ENCODE assay signal across 21 cellular contexts in the genomic region with DNA sequence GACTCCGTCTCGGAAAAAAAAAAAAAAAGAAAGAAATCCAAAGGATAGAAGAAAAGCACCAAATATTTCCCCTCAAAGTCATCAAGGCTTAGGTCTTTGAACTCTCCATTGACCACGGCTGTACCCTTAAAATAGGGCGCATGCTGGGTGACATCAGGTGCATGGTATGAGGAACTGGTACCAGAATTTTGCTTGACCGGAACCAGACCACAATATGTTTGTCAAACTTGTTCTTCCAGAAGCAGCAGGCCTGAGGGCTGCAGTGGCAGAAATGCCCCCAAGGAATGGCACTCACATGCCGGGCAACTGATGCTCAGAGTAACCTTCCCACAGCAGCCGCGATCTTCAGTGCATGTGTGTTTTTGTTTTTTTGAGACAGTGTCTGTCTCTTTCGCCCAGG. TPM values are rescaled to one million over a fixed set of nuclear protein-coding genes. Genes with fewer than 3 reads are reported as not detected.
DNase-seq lines count a peak whose midpoint lies in the region; ATAC-seq, FAIRE-seq and TF ChIP-seq lines count a peak whose summit lies in the region.
"Had no signal": no experiment of that assay in that cellular context is flagged by ENCODE, and none has a peak within 500 bp of the region (broad histone marks: within the 10 kb centered on the region; RNA-seq: fewer than 3 reads in every experiment).

No MANE protein-coding gene starts in this region.

- intact Hi-C loops in Calu3 (cut with micrococcal nuclease; ENCODE audit: unreplicated experiment) (no loop called here), PC-9 (cut with micrococcal nuclease; ENCODE audit: unreplicated experiment) (loop anchor here (1.0 to 2.0 kb wide), 3 partner anchors 8 to 54 kb away; partner anchors contain the start of gene TRNAU1AP), pancreas (cut with DNase I) (loop anchor here in 1 of 3 donors (10.0 kb wide), 1 partner anchor 78 kb away; no protein-coding TSS in a partner anchor), cardiac septum (cut with DNase I) (no loop called here)

- peak; percentile 86 for DNase-seq in Calu3
- DNase-seq in PC-9, result peak; percentile 92 to 97
- DNase-seq in epithelial cell of prostate (ENCODE audit: low read depth, low spot score), result no peak
- peak in 2 of 6 donors; percentile 31 to 32 for DNase-seq in pancreas
- no peak for DNase-seq in cardiac septum (ENCODE audit: low spot score)
- no peak for DNase-seq in middle frontal gyrus (ENCODE audit: extremely low spot score, low spot score)
- no peak for DNase-seq in Ammon's horn (ENCODE audit: low spot score)
- DNase-seq: activated CD4-positive, alpha-beta T cell treated with anti-CD3 and anti-CD28 coated beads for 4 hours; activated effector memory CD4-positive, alpha-beta T cell treated with anti-CD3 and anti-CD28 coated beads, Interleukin-2, amount 50 U/mL, for 16 hours; CD8-positive, alpha-beta memory T cell; hypothalamus; midbrain; NCI-H1417 treated with DMSO at 0.1 percent for 48 hours; NCI-H2171 treated with DMSO at 0.1 percent for 48 hours; stimulated activated naive CD4-positive, alpha-beta T cell; tibial artery had no signal

- H3K36me3 ChIP-seq in PC-9 (ENCODE audit: low read depth) (no peaks in the 10 kb centered on the region), pancreas (no peaks in the 10 kb centered on the region)

- H3K27ac ChIP-seq in PC-9, result peak overlapping the region; percentile 98
- H3K27ac ChIP-seq in epithelial cell of prostate, result peak overlapping the region; percentile 66
- H3K27ac ChIP-seq in pancreas, result peak overlapping the region in 3 of 4 donors; percentile 6 to 62 (median 53)
- H3K27ac ChIP-seq: foreskin keratinocyte, neutrophil, tibial artery had no signal

- peaks cover 42% of the 10 kb centered on the region for H3K4me1 Mint-ChIP-seq in Calu3 (ENCODE audit: low read depth, unreplicated experiment)

- peaks cover 42% of the 10 kb centered on the region for H3K4me1 ChIP-seq in PC-9 (replicated peaks; ENCODE audit: insufficient read depth)
- no peaks in the 10 kb centered on the region for H3K4me1 ChIP-seq in pancreas
- H3K4me1 ChIP-seq: foreskin keratinocyte, tibial artery had no signal

- no peaks in the 10 kb centered on the region for H3K27me3 ChIP-seq in PC-9 (ENCODE audit: insufficient read depth, low read depth)
- H3K27me3 ChIP-seq in pancreas, result no peaks in the 10 kb centered on the region
- H3K27me3 ChIP-seq: foreskin keratinocyte, neutrophil, tibial artery had no signal

- POLR2A ChIA-PET in PC-9 (lab: Charles Lee; ENCODE audit: unreplicated experiment), result no interaction called here

- no TSS peak for BruUV-seq in Calu3 (replicated peaks; lab: Mats Ljungman, UMichigan)
- BruUV-seq in PC-9 (replicated peaks; lab: Mats Ljungman, UMichigan), result no TSS peak

- ATAC-seq in pancreas, result peak; percentile 56 to 90 (median 78)
- no peak for ATAC-seq in SK-N-SH treated with all-trans-retinoic acid at 6 μM for 48 hours
- ATAC-seq: foreskin keratinocyte had no signal

- no peaks in the 10 kb centered on the region for H3K9me3 ChIP-seq in PC-9 (ENCODE audit: insufficient read depth, low read depth)
- no peaks in the 10 kb centered on the region for H3K9me3 ChIP-seq in pancreas
- H3K9me3 ChIP-seq: neutrophil, tibial artery had no signal

- peak overlapping the region; percentile 54 for H3K4me3 Mint-ChIP-seq in Calu3 (ENCODE audit: low read depth, unreplicated experiment)
- H3K4me3 Mint-ChIP-seq: CD8-positive, alpha-beta memory T cell had no signal

- H3F3A ChIP-seq in PC-9 (ENCODE audit: insufficient read depth, low read depth), result peaks cover 31% of the 10 kb centered on the region

- CTCF ChIA-PET in Calu3 (lab: Charles Lee) (interaction anchor here (0.7 kb wide), 1 partner anchor 116 kb away, joined by 5 read pairs; no protein-coding TSS in a partner anchor), PC-9 (lab: Charles Lee) (no interaction called here)

- H3K4me3 ChIP-seq in PC-9 (peak overlapping the region; percentile 19; the same call in 1 of the 2 replicates), pancreas (no peak overlapping the region)
- H3K4me3 ChIP-seq: tibial artery had no signal

- WGBS in pancreas, 2 donors, result 72 to 73% methylated on average over 9 of the region's 9 CpGs

- peaks cover 66% of the 10 kb centered on the region for H3K36me3 Mint-ChIP-seq in Calu3 (ENCODE audit: insufficient read depth, unreplicated experiment)

- TF ChIP-seq CTCF in Calu3 (IDR thresholded peaks at IDR 0.05; ENCODE audit: unreplicated experiment) (no peak), PC-9 (conservative IDR thresholded peaks at IDR 0.05) (no peak), pancreas (IDR thresholded peaks at IDR 0.05) (no peak)

- H3K27ac Mint-ChIP-seq in Calu3 (ENCODE audit: unreplicated experiment), result peak overlapping the region; percentile 77
- H3K27ac Mint-ChIP-seq: CD8-positive, alpha-beta memory T cell had no signal

- no peaks in the 10 kb centered on the region for H3K9me2 ChIP-seq in PC-9 (ENCODE audit: insufficient read depth)

- no peaks in the 10 kb centered on the region for H3K27me3 Mint-ChIP-seq in Calu3 (ENCODE audit: unreplicated experiment)
- H3K27me3 Mint-ChIP-seq: CD8-positive, alpha-beta memory T cell had no signal

- H4K20me1 ChIP-seq in PC-9 (ENCODE audit: insufficient read depth), result no peaks in the 10 kb centered on the region

- peaks cover 73% of the 10 kb centered on the region for H3K79me2 ChIP-seq in PC-9 (ENCODE audit: low read depth)

- no peak overlapping the region for H2AFZ ChIP-seq in PC-9

- no peak for FAIRE-seq in pancreas (lab: Jason Lieb, UNC)
- FAIRE-seq: endometrium, HTR-8/SVneo had no signal

- no peaks in the 10 kb centered on the region for H3K9me3 Mint-ChIP-seq in Calu3 (ENCODE audit: low read depth, unreplicated experiment)
- H3K9me3 Mint-ChIP-seq: CD8-positive, alpha-beta memory T cell had no signal

- peak overlapping the region; percentile 71 for H3K4me2 ChIP-seq in PC-9

TF ChIP-seq in SK-N-SH treated with all-trans-retinoic acid at 6 μM for 48 hours, 23 proteins besides CTCF, POLR2A, EP300 and RAD21 (continues in another document):
- TF ChIP-seq TSHZ2 (CRISPR knock-in tag; IDR thresholded peaks at IDR 0.05), result no peak
- TF ChIP-seq BACH2 (CRISPR knock-in tag; IDR thresholded peaks at IDR 0.05; ENCODE audit: borderline replicate concordance), result no peak
- no peak for TF ChIP-seq ESRRG (CRISPR knock-in tag; IDR thresholded peaks at IDR 0.05)
- no peak for TF ChIP-seq GLIS3 (CRISPR knock-in tag; IDR thresholded peaks at IDR 0.05)
- TF ChIP-seq ZNF565 (CRISPR knock-in tag; conservative IDR thresholded peaks at IDR 0.05; ENCODE audit: low read depth), result no peak
- TF ChIP-seq TCF4 (CRISPR knock-in tag; IDR thresholded peaks at IDR 0.05; ENCODE audit: borderline replicate concordance), result no peak
- TF ChIP-seq ZFP3 (CRISPR knock-in tag; IDR thresholded peaks at IDR 0.05), result no peak
- TF ChIP-seq ARNTL (CRISPR knock-in tag; IDR thresholded peaks at IDR 0.05; ENCODE audit: borderline replicate concordance, low read depth), result no peak
- no peak for TF ChIP-seq ZC3H10 (CRISPR knock-in tag; IDR thresholded peaks at IDR 0.05)
- no peak for TF ChIP-seq RARB (CRISPR knock-in tag; IDR thresholded peaks at IDR 0.05)
- TF ChIP-seq ZNF70 (CRISPR knock-in tag; IDR thresholded peaks at IDR 0.05), result no peak
- TF ChIP-seq CSRNP3 (CRISPR knock-in tag; IDR thresholded peaks at IDR 0.05), result no peak
- TF ChIP-seq CSDC2 (CRISPR knock-in tag; IDR thresholded peaks at IDR 0.05), result no peak

RNA-seq across cellular contexts. Expression of gene RCC1, which starts 21.0 kb away (rescaled TPM):
- total RNA-seq in Calu3 (2022), result 95.3 and 95.9 TPM in 2 replicates
- total RNA-seq in PC-9 (2021), result 134 and 156 TPM in 2 replicates
- 10 to 100 TPM in 4 of 6 donors, 1 to 10 TPM in 2; 5.4 to 18.5 (median 12.8) TPM for total RNA-seq in pancreas
- 10 to 100 TPM in 1 of 2 donors, 1 to 10 TPM in 1; 8.7 to 11.4 TPM for polyA plus RNA-seq in pancreas
- 4.1 TPM for total RNA-seq in cardiac septum

RNA-seq across cellular contexts. Expression of gene TRNAU1AP, which starts 26.0 kb away (rescaled TPM):
- total RNA-seq in Calu3 (2022) (29.9 and 40.4 TPM in 2 replicates), PC-9 (2021) (31.7 and 43.0 TPM in 2 replicates), pancreas (10 to 100 TPM in 3 of 6 donors, 1 to 10 TPM in 3; 5.5 to 12.2 (median 9.6) TPM), cardiac septum (17.6 TPM)
- 10 to 100 TPM; 16.9 to 17.8 TPM for polyA plus RNA-seq in pancreas

Comparison
In these comparisons a context has a peak if more than half of its experiments do, and no peak if none do; other contexts are left out.
1. DNase-seq: peak in Calu3 (single experiment) and PC-9 (2 of 2); none in epithelial cell of prostate (single experiment), cardiac septum (single experiment), middle frontal gyrus (single experiment) and Ammon's horn (single experiment).
2. Peak in every context shown above with its lines, with median percentiles within 50 percentile points of each other: H3K27ac ChIP-seq.